Comparison of ENCODE assay signal across 1 cellular context in the genomic region with DNA sequence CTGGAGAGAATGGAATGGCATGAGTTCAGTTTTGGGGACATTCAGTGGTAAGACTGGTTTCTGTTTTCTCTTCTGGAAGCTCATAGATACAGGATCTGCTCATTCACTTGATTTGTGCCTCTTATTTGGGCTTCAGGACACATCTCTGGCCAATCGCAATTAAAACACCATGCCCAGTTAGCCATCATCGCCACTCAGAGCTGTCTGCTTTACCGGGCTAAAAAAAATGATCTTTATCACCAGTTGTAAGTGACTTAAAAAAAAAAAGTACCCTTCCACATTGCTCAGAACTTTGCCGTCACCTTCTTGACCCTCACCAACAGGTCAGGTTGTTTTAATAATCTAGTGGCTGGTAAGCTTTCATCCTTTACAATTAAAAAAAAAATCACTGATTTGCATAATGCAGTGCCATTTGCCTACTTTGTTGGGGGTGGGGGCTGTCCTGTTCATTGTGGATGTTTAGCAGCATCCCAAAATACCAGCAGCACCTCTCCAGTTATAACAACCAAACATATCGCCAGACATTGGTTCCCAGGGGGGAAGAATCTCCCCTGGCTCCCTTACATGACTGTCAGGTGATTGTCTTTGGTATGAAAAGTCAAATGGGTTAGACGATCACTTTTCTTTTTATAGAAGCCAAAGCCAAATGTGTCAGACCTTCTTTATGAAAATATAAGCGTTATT.
TF ChIP-seq lines count a peak whose summit lies in the region.

No MANE protein-coding gene starts in this region.

TF ChIP-seq in HepG2, 621 proteins besides CTCF, POLR2A, EP300 and RAD21 (continued from another document):
- TF ChIP-seq, protein P1, sequence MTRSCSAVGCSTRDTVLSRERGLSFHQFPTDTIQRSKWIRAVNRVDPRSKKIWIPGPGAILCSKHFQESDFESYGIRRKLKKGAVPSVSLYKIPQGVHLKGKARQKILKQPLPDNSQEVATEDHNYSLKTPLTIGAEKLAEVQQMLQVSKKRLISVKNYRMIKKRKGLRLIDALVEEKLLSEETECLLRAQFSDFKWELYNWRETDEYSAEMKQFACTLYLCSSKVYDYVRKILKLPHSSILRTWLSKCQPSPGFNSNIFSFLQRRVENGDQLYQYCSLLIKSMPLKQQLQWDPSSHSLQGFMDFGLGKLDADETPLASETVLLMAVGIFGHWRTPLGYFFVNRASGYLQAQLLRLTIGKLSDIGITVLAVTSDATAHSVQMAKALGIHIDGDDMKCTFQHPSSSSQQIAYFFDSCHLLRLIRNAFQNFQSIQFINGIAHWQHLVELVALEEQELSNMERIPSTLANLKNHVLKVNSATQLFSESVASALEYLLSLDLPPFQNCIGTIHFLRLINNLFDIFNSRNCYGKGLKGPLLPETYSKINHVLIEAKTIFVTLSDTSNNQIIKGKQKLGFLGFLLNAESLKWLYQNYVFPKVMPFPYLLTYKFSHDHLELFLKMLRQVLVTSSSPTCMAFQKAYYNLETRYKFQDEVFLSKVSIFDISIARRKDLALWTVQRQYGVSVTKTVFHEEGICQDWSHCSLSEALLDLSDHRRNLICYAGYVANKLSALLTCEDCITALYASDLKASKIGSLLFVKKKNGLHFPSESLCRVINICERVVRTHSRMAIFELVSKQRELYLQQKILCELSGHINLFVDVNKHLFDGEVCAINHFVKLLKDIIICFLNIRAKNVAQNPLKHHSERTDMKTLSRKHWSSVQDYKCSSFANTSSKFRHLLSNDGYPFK (CRISPR knock-in tag; IDR thresholded peaks at IDR 0.05; ENCODE audit: borderline replicate concordance): no peak
- TF ChIP-seq SALL2 (CRISPR knock-in tag; IDR thresholded peaks at IDR 0.05) (no peak), ZNF12 (CRISPR knock-in tag; IDR thresholded peaks at IDR 0.05) (no peak), NRL (CRISPR knock-in tag; IDR thresholded peaks at IDR 0.05; ENCODE audit: borderline replicate concordance) (no peak), ZNF841 (CRISPR knock-in tag; IDR thresholded peaks at IDR 0.05; ENCODE audit: borderline replicate concordance) (no peak), ZNF709 (CRISPR knock-in tag; IDR thresholded peaks at IDR 0.05) (no peak), SPEN (CRISPR knock-in tag; IDR thresholded peaks at IDR 0.05; ENCODE audit: low read depth) (no peak)
- TF ChIP-seq, protein P2, sequence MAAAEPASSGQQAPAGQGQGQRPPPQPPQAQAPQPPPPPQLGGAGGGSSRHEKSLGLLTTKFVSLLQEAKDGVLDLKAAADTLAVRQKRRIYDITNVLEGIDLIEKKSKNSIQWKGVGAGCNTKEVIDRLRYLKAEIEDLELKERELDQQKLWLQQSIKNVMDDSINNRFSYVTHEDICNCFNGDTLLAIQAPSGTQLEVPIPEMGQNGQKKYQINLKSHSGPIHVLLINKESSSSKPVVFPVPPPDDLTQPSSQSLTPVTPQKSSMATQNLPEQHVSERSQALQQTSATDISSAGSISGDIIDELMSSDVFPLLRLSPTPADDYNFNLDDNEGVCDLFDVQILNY (CRISPR knock-in tag; conservative IDR thresholded peaks at IDR 0.05): no peak
